8 cellular contexts compared by ENCODE assay signal in genomic region chr1:92858564-92859399, GRCh38. TPM values are rescaled to one million over a fixed set of nuclear protein-coding genes. Genes with fewer than 3 reads are reported as not detected.
DNase-seq lines count a peak whose midpoint lies in the region; ATAC-seq, FAIRE-seq and TF ChIP-seq lines count a peak whose summit lies in the region.

No MANE protein-coding gene starts in this region.

- H2AFZ ChIP-seq in keratinocyte (ENCODE audit: control insufficient read depth, low read length): peak overlapping the region; percentile 24

- no peaks in the 10 kb centered on the region for H3K79me2 ChIP-seq in keratinocyte (ENCODE audit: control insufficient read depth, insufficient read depth, low read length)

- peaks cover 11% of the 10 kb centered on the region for H3K36me3 Mint-ChIP-seq in T-helper 2 cell treated with Interferon-gamma antibody and Interleukin-4, amounts not matched to agents 5 μg/mL and 100 μg/mL, for 36 hours (ENCODE audit: low read depth)

- no peaks in the 10 kb centered on the region for H3K27me3 ChIP-seq in keratinocyte (ENCODE audit: control insufficient read depth, extremely low read depth, insufficient read depth, low read length)

- H3K4me1 ChIP-seq in keratinocyte (ENCODE audit: control insufficient read depth, extremely low read depth, insufficient read depth, low read length): peaks cover 4% of the 10 kb centered on the region

- H4K20me1 ChIP-seq in keratinocyte (ENCODE audit: control insufficient read depth, extremely low read depth, insufficient read depth, low read length): no peaks in the 10 kb centered on the region

- peak overlapping the region in 1 of 3 experiments; percentile 39 for H3K4me3 ChIP-seq in keratinocyte (ENCODE audit: control insufficient read depth in 2 of 3, extremely low read depth in 1 of 3, insufficient read depth in 2 of 3, low read depth in 1 of 3, low read length in 3 of 3)

- peak; percentile 61 for ATAC-seq in HG02588 (IDR thresholded peaks at IDR 0.05; ENCODE audit: unreplicated experiment)
- ATAC-seq in GM21528 (IDR thresholded peaks at IDR 0.05; ENCODE audit: low FRiP score, unreplicated experiment): no peak

- peak; percentile 93 for FAIRE-seq in keratinocyte (lab: Jason Lieb, UNC)

- no peaks in the 10 kb centered on the region for H3K9me1 ChIP-seq in keratinocyte (ENCODE audit: control insufficient read depth, extremely low read depth, insufficient read depth, low read length)

- peak overlapping the region; percentile 39 for H3K27ac Mint-ChIP-seq in T-helper 2 cell treated with Interferon-gamma antibody and Interleukin-4, amounts not matched to agents 5 μg/mL and 100 μg/mL, for 36 hours

- no peak overlapping the region for H3K9ac ChIP-seq in keratinocyte (ENCODE audit: control insufficient read depth, extremely low read depth, insufficient read depth, low read length)

- no peaks in the 10 kb centered on the region for H3K9me3 ChIP-seq in keratinocyte (ENCODE audit: control insufficient read depth, low read depth, low read length)

- peak overlapping the region; percentile 54 for H3K4me3 Mint-ChIP-seq in T-helper 2 cell treated with Interferon-gamma antibody and Interleukin-4, amounts not matched to agents 5 μg/mL and 100 μg/mL, for 36 hours

- H3K27me3 Mint-ChIP-seq in T-helper 2 cell treated with Interferon-gamma antibody and Interleukin-4, amounts not matched to agents 5 μg/mL and 100 μg/mL, for 36 hours (ENCODE audit: low read depth): no peaks in the 10 kb centered on the region

- H3K9me3 Mint-ChIP-seq in T-helper 2 cell treated with Interferon-gamma antibody and Interleukin-4, amounts not matched to agents 5 μg/mL and 100 μg/mL, for 36 hours: peaks cover 9% of the 10 kb centered on the region

- dilution Hi-C loops in keratinocyte (cut with MboI; ENCODE audit: extremely low pct_ligation_motif_present, low sequenced_read_pairs): no loop called here

- H3K27ac ChIP-seq in keratinocyte (ENCODE audit: control insufficient read depth, insufficient read depth, low read length): no peak overlapping the region

- TF ChIP-seq CTCF in keratinocyte (optimal IDR thresholded peaks at IDR 0.05 in 1 of 3, IDR thresholded peaks at IDR 0.05 in 1 of 3, conservative IDR thresholded peaks at IDR 0.05 in 1 of 3; ENCODE audit: extremely low read depth in 1 of 3, insufficient read depth in 2 of 3, low read length in 3 of 3): peak; percentile 64 to 90 (median 65)

- peaks cover 21% of the 10 kb centered on the region for H3K4me1 Mint-ChIP-seq in T-helper 2 cell treated with Interferon-gamma antibody and Interleukin-4, amounts not matched to agents 5 μg/mL and 100 μg/mL, for 36 hours (ENCODE audit: low read depth)

- H3K4me2 ChIP-seq in keratinocyte (ENCODE audit: control insufficient read depth, extremely low read depth, insufficient read depth, low read depth, low read length): peak overlapping the region; percentile 77

- H3K36me3 ChIP-seq in keratinocyte (ENCODE audit: control insufficient read depth in 2 of 2, extremely low read depth in 1 of 2, insufficient read depth in 2 of 2, low read length in 2 of 2): no peaks in the 10 kb centered on the region

- peak; percentile 38 for DNase-seq in GM04503 (ENCODE audit: low read depth)
- DNase-seq in NCI-H1930 (lab: John Stamatoyannopoulos, UW): peak; percentile 54 to 81
- DNase-seq in T-helper 2 cell treated with Interferon-gamma antibody and Interleukin-4, amounts not matched to agents 5 μg/mL and 100 μg/mL, for 36 hours (ENCODE audit: low spot score): peak; percentile 48
- peak; percentile 79 for DNase-seq in central memory CD4-positive, alpha-beta T cell
- no peak for DNase-seq in keratinocyte (ENCODE audit: low read depth, low spot score)
- peak; percentile 26 to 40 for DNase-seq in stimulated activated CD4-positive, alpha-beta T cell treated with anti-CD3 and anti-CD28 coated beads, Interleukin-2, amount 100 ng/mL, for 48 hours

RNA-seq across cellular contexts. Expression of gene RPL5, which starts 26.9 kb away (rescaled TPM):
- 1,742 to 2,236 TPM (median 1,934 TPM) in 3 replicates for polyA plus RNA-seq in keratinocyte
- polyA plus RNA-seq in keratinocyte (2011; ENCODE audit: low read depth): 3,127 TPM
- polyA plus RNA-seq in keratinocyte (2011; cell fraction: cytosol; rRNA removed): 1,592 and 2,141 TPM in 2 replicates
- polyA plus RNA-seq in keratinocyte (2011; cell fraction: nucleus; rRNA removed): 469 and 669 TPM in 2 replicates
- 2,418 and 2,706 TPM in 2 replicates for polyA plus RNA-seq in keratinocyte (2012; ENCODE audit: low replicate concordance)
- polyA minus RNA-seq in keratinocyte: 874 to 1,241 TPM (median 1,194 TPM) in 3 replicates
- 704 TPM for polyA minus RNA-seq in keratinocyte (2011; cell fraction: cytosol; rRNA and poly(A)+ RNA removed)
- polyA minus RNA-seq in keratinocyte (2011; cell fraction: nucleus; rRNA and poly(A)+ RNA removed): 151 and 221 TPM in 2 replicates
